20 cellular contexts compared by ENCODE assay signal in genomic region chr22:47808236-47808845, GRCh38.
"Had no signal": no experiment of that assay in that cellular context is flagged by ENCODE, and none has a peak within 500 bp of the region (broad histone marks: within the 10 kb centered on the region; RNA-seq: fewer than 3 reads in every experiment).

No MANE protein-coding gene starts in this region.

- H3K9me3 Mint-ChIP-seq: central memory CD8-positive, alpha-beta T cell; effector memory CD8-positive, alpha-beta T cell had no signal

- ATAC-seq: effector memory CD8-positive, alpha-beta T cell; foreskin keratinocyte; left colon; mucosa of descending colon; naive thymus-derived CD8-positive, alpha-beta T cell; psoas muscle; sciatic nerve had no signal

- H3K4me1 ChIP-seq: foreskin keratinocyte, psoas muscle, spleen, stomach, transverse colon had no signal

- DNase-seq: effector memory CD8-positive, alpha-beta T cell; erythroblast; foreskin keratinocyte; head of caudate nucleus; left colon; mammary epithelial cell; mucosa of descending colon; psoas muscle; spleen; stimulated activated CD4-positive, alpha-beta T cell treated with anti-CD3 and anti-CD28 coated beads, Interleukin-15, amount 100 ng/mL, for 24 hours; stimulated activated CD4-positive, alpha-beta T cell treated with anti-CD3 and anti-CD28 coated beads, Interleukin-2, amount 100 ng/mL, for 24 hours; stimulated activated naive CD4-positive, alpha-beta T cell; stomach; substantia nigra; transverse colon had no signal

- H3K4me1 Mint-ChIP-seq: central memory CD8-positive, alpha-beta T cell had no signal

- H3K36me3 ChIP-seq: spleen, stomach, thoracic aorta, transverse colon had no signal

- H2AFZ ChIP-seq: hepatocyte had no signal

- H3K9me3 ChIP-seq: mucosa of descending colon, psoas muscle, thoracic aorta, transverse colon had no signal

- H3K4me2 ChIP-seq: hepatocyte had no signal

- H3K27ac ChIP-seq: foreskin keratinocyte, hepatocyte, psoas muscle, spleen, stomach, thoracic aorta, transverse colon had no signal

- H3K4me3 Mint-ChIP-seq: central memory CD8-positive, alpha-beta T cell; effector memory CD8-positive, alpha-beta T cell; naive thymus-derived CD8-positive, alpha-beta T cell had no signal

- H3K79me2 ChIP-seq: hepatocyte had no signal

- H3K27ac Mint-ChIP-seq: naive thymus-derived CD8-positive, alpha-beta T cell had no signal

- H3K36me3 Mint-ChIP-seq: naive thymus-derived CD8-positive, alpha-beta T cell had no signal

- H3K4me3 ChIP-seq: hepatocyte, mucosa of descending colon, psoas muscle, spleen, stomach, thoracic aorta, transverse colon had no signal

- H3K27me3 ChIP-seq: foreskin keratinocyte, hepatocyte, transverse colon had no signal
